Comparison of ENCODE assay signal across 8 cellular contexts in genomic region chr9:33076031-33076359, GRCh38. TPM values are rescaled to one million over a fixed set of nuclear protein-coding genes. Genes with fewer than 3 reads are reported as not detected.
DNase-seq lines count a peak whose midpoint lies in the region; ATAC-seq and TF ChIP-seq lines count a peak whose summit lies in the region.

No MANE protein-coding gene starts in this region.

- intact Hi-C loops in breast epithelium (cut with DNase I; ENCODE audit: low total_unique reads): no loop called here
- intact Hi-C loops in head of caudate nucleus (cut with DNase I): loop anchor here (5.0 kb wide), 1 partner anchor 91 kb away; the partner anchor contains the start of gene B4GALT1

- peak overlapping the region; percentile 92 to 100 (median 99) for H3K4me3 Mint-ChIP-seq in CD8-positive, alpha-beta memory T cell

- no peaks in the 10 kb centered on the region for H3K9me3 ChIP-seq in CD8-positive, alpha-beta memory T cell (ENCODE audit: low read length)
- H3K9me3 ChIP-seq in HUES48 (ENCODE audit: control insufficient read depth, insufficient read depth, low read length) (no peaks in the 10 kb centered on the region), breast epithelium (no peaks in the 10 kb centered on the region), lung (ENCODE audit: control insufficient read depth in 2 of 2, insufficient read depth in 1 of 2, low read length in 1 of 2) (no peaks in the 10 kb centered on the region), upper lobe of left lung (no peaks in the 10 kb centered on the region)

- no peaks in the 10 kb centered on the region for H3K27me3 ChIP-seq in CD8-positive, alpha-beta memory T cell (ENCODE audit: insufficient read depth, low read length, poor library complexity, severe bottlenecking)
- H3K27me3 ChIP-seq in HUES48 (ENCODE audit: control insufficient read depth, insufficient read depth, low read length) (no peaks in the 10 kb centered on the region), breast epithelium (no peaks in the 10 kb centered on the region), lung (ENCODE audit: control insufficient read depth, insufficient read depth) (no peaks in the 10 kb centered on the region), upper lobe of left lung (no peaks in the 10 kb centered on the region)

- no peak for TF ChIP-seq POLR2A in breast epithelium (IDR thresholded peaks at IDR 0.05)
- TF ChIP-seq POLR2A in upper lobe of left lung (IDR thresholded peaks at IDR 0.05): no peak

- H3K4me1 ChIP-seq in CD8-positive, alpha-beta memory T cell (ENCODE audit: insufficient read depth, low read length): peaks cover 17% of the 10 kb centered on the region
- H3K4me1 ChIP-seq in HUES48 (ENCODE audit: control insufficient read depth, insufficient read depth, low read length) (0 out of 2 replicates have a peak, but pooled peaks cover 2% of the 10 kb centered on the region), breast epithelium (no peaks in the 10 kb centered on the region), lung (ENCODE audit: control insufficient read depth in 2 of 2, insufficient read depth in 2 of 2, low read length in 2 of 2) (peaks cover 0 to 3% of the 10 kb centered on the region in 2 donors), upper lobe of left lung (peaks cover 10 to 24% (median 18%) of the 10 kb centered on the region in 4 donors)

- TF ChIP-seq CTCF in breast epithelium (IDR thresholded peaks at IDR 0.05) (no peak), lung (IDR thresholded peaks at IDR 0.05; ENCODE audit: control extremely low read depth, extremely low read depth) (no peak), upper lobe of left lung (IDR thresholded peaks at IDR 0.05) (no peak)

- WGBS in lung, 2 donors: 0 to 1% methylated on average over 8 of the region's 8 CpGs
- 1 to 2% methylated on average over 8 of the region's 8 CpGs for WGBS in upper lobe of left lung, 2 donors

- peak overlapping the region; percentile 95 to 100 (median 100) for H3K27ac Mint-ChIP-seq in CD8-positive, alpha-beta memory T cell

- CTCF ChIA-PET in CD8-positive, alpha-beta memory T cell (lab: Charles Lee): interaction anchor here (1.0 to 2.2 kb wide), 2 partner anchors 94 to 101 kb away, joined by 3 to 10 read pairs; no protein-coding TSS in a partner anchor

- H3K27me3 Mint-ChIP-seq in CD8-positive, alpha-beta memory T cell: no peaks in the 10 kb centered on the region

- peak overlapping the region; percentile 86 for H3K4me3 ChIP-seq in CD8-positive, alpha-beta memory T cell (ENCODE audit: low read length)
- peak overlapping the region; percentile 93 for H3K4me3 ChIP-seq in HUES48 (ENCODE audit: low read depth, low read length)
- peak overlapping the region; percentile 71 to 84 (median 83) for H3K4me3 ChIP-seq in breast epithelium
- peak overlapping the region; percentile 83 for H3K4me3 ChIP-seq in lung
- H3K4me3 ChIP-seq in upper lobe of left lung: peak overlapping the region; percentile 48 to 87 (median 69)

- no peak for TF ChIP-seq EP300 in upper lobe of left lung (IDR thresholded peaks at IDR 0.05)

- POLR2A ChIA-PET in CD8-positive, alpha-beta memory T cell (lab: Charles Lee): interaction anchor here (0.6 to 2.4 kb wide), 10 partner anchors 8 to 214 kb away, joined by 3 to 16 read pairs (median 4); partner anchors contain the start of genes B4GALT1, BAG1, CHMP5 and DNAJA1

- peaks cover 0 to 43% (median 7%) of the 10 kb centered on the region in 3 donors for H3K36me3 Mint-ChIP-seq in CD8-positive, alpha-beta memory T cell

- peak overlapping the region; percentile 95 for H3K27ac ChIP-seq in CD8-positive, alpha-beta memory T cell (ENCODE audit: low read depth, low read length)
- H3K27ac ChIP-seq in HUES48 (ENCODE audit: low read depth, low read length) (peak overlapping the region; percentile 77), breast epithelium (peak overlapping the region; percentile 96), lung (ENCODE audit: low read depth in 1 of 2, low read length in 1 of 2) (peak overlapping the region; percentile 91 to 96), upper lobe of left lung (peak overlapping the region; percentile 91 to 94 (median 92))

- peak overlapping the region; percentile 92 for H3K9ac ChIP-seq in HUES48 (ENCODE audit: low read depth, low read length)

- peaks cover 35 to 61% (median 50%) of the 10 kb centered on the region in 3 donors for H3K4me1 Mint-ChIP-seq in CD8-positive, alpha-beta memory T cell

- DNase-seq in CD8-positive, alpha-beta memory T cell: no peak
- DNase-seq in breast epithelium (ENCODE audit: low spot score in 2 of 2) (no peak), lung (ENCODE audit: low spot score) (no peak), upper lobe of left lung (no peak), NCI-H1694 (lab: John Stamatoyannopoulos, UW) (no peak), head of caudate nucleus (no peak), GOT3 (lab: John Stamatoyannopoulos, UW) (no peak)

- peaks cover 21% of the 10 kb centered on the region for H3K36me3 ChIP-seq in CD8-positive, alpha-beta memory T cell (ENCODE audit: insufficient read depth, low read length)
- H3K36me3 ChIP-seq in HUES48 (ENCODE audit: control insufficient read depth, insufficient read depth, low read length) (peaks cover 29% of the 10 kb centered on the region), breast epithelium (no peaks in the 10 kb centered on the region), lung (ENCODE audit: control insufficient read depth in 2 of 2, insufficient read depth in 2 of 2, low read length in 2 of 2) (peaks cover 13% of the 10 kb centered on the region in 2 donors), upper lobe of left lung (peaks cover 10 to 26% (median 24%) of the 10 kb centered on the region in 4 donors)

- ATAC-seq in lung (ENCODE audit: insufficient read depth, low FRiP score) (no peak), upper lobe of left lung (ENCODE audit: low FRiP score in 2 of 2) (peak; percentile 11 to 40)

- H3K9me3 Mint-ChIP-seq in CD8-positive, alpha-beta memory T cell: no peaks in the 10 kb centered on the region

RNA-seq across cellular contexts. Expression of gene SMU1, which starts 0.5 kb away (rescaled TPM):
- 10 to 100 TPM; 27.5 to 27.6 TPM for total RNA-seq in CD8-positive, alpha-beta memory T cell
- polyA plus RNA-seq in CD8-positive, alpha-beta memory T cell: 21.2 TPM
- total RNA-seq in breast epithelium: 10 to 100 TPM; 19.8 to 22.1 (median 21.0) TPM
- 10 to 100 TPM; 17.2 to 27.4 TPM for total RNA-seq in lung
- polyA plus RNA-seq in lung: 10 to 100 TPM in 1 of 2 donors, 1 to 10 TPM in 1; 7.3 to 12.5 TPM
- total RNA-seq in upper lobe of left lung: 10 to 100 TPM in 4 of 6 donors, 1 to 10 TPM in 2; 7.9 to 19.8 (median 17.2) TPM

RNA-seq across cellular contexts. Expression of gene DNAJA1, which starts 50.9 kb away (rescaled TPM):
- 100 to 1,000 TPM; 318 to 332 TPM for total RNA-seq in CD8-positive, alpha-beta memory T cell
- 106 TPM for polyA plus RNA-seq in CD8-positive, alpha-beta memory T cell
- total RNA-seq in breast epithelium: 100 to 1,000 TPM in 1 of 3 donors, 10 to 100 TPM in 2; 76.6 to 122 (median 89.5) TPM
- 100 to 1,000 TPM in 1 of 2 donors, 10 to 100 TPM in 1; 92.5 to 117 TPM for total RNA-seq in lung
- 100 to 1,000 TPM in 1 of 2 donors, 10 to 100 TPM in 1; 51.9 to 127 TPM for polyA plus RNA-seq in lung
- 100 to 1,000 TPM in 3 of 6 donors, 10 to 100 TPM in 3; 35.6 to 141 (median 94.0) TPM for total RNA-seq in upper lobe of left lung
